1 cellular context compared by ENCODE assay signal in genomic region chr19:49593233-49594113, GRCh38.
TF ChIP-seq lines count a peak whose summit lies in the region.

No MANE protein-coding gene starts in this region.

TF ChIP-seq in K562, 482 proteins besides CTCF, POLR2A, EP300 and RAD21 (continued from another document and continues in another):
- TF ChIP-seq, protein P1, sequence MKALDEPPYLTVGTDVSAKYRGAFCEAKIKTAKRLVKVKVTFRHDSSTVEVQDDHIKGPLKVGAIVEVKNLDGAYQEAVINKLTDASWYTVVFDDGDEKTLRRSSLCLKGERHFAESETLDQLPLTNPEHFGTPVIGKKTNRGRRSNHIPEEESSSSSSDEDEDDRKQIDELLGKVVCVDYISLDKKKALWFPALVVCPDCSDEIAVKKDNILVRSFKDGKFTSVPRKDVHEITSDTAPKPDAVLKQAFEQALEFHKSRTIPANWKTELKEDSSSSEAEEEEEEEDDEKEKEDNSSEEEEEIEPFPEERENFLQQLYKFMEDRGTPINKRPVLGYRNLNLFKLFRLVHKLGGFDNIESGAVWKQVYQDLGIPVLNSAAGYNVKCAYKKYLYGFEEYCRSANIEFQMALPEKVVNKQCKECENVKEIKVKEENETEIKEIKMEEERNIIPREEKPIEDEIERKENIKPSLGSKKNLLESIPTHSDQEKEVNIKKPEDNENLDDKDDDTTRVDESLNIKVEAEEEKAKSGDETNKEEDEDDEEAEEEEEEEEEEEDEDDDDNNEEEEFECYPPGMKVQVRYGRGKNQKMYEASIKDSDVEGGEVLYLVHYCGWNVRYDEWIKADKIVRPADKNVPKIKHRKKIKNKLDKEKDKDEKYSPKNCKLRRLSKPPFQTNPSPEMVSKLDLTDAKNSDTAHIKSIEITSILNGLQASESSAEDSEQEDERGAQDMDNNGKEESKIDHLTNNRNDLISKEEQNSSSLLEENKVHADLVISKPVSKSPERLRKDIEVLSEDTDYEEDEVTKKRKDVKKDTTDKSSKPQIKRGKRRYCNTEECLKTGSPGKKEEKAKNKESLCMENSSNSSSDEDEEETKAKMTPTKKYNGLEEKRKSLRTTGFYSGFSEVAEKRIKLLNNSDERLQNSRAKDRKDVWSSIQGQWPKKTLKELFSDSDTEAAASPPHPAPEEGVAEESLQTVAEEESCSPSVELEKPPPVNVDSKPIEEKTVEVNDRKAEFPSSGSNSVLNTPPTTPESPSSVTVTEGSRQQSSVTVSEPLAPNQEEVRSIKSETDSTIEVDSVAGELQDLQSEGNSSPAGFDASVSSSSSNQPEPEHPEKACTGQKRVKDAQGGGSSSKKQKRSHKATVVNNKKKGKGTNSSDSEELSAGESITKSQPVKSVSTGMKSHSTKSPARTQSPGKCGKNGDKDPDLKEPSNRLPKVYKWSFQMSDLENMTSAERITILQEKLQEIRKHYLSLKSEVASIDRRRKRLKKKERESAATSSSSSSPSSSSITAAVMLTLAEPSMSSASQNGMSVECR (CRISPR knock-in tag; IDR thresholded peaks at IDR 0.05), result no peak
- no peak for TF ChIP-seq MYBL2 (IDR thresholded peaks at IDR 0.05; ENCODE audit: low read depth)
- no peak for TF ChIP-seq MYBL2 (CRISPR knock-in tag; IDR thresholded peaks at IDR 0.05; ENCODE audit: borderline replicate concordance)
- peak; percentile 67; the same call in 1 of the 2 replicates for TF ChIP-seq TRIM25 (IDR thresholded peaks at IDR 0.05; ENCODE audit: borderline replicate concordance)
- TF ChIP-seq, protein P2, sequence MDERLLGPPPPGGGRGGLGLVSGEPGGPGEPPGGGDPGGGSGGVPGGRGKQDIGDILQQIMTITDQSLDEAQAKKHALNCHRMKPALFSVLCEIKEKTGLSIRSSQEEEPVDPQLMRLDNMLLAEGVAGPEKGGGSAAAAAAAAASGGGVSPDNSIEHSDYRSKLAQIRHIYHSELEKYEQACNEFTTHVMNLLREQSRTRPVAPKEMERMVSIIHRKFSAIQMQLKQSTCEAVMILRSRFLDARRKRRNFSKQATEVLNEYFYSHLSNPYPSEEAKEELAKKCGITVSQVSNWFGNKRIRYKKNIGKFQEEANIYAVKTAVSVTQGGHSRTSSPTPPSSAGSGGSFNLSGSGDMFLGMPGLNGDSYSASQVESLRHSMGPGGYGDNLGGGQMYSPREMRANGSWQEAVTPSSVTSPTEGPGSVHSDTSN (CRISPR knock-in tag; IDR thresholded peaks at IDR 0.05; ENCODE audit: low read depth), result no peak
- TF ChIP-seq, protein P2 (tag; conservative IDR thresholded peaks at IDR 0.05; ENCODE audit: low read depth), result no peak
- no peak for TF ChIP-seq THAP12 (CRISPR knock-in tag; IDR thresholded peaks at IDR 0.05)
- TF ChIP-seq SAFB2 (IDR thresholded peaks at IDR 0.05; ENCODE audit: borderline replicate concordance, low read depth, low read length, severe bottlenecking), result no peak
- no peak for TF ChIP-seq SMARCC2 (IDR thresholded peaks at IDR 0.05; ENCODE audit: low read depth)
- TF ChIP-seq ZBTB8A (IDR thresholded peaks at IDR 0.05; ENCODE audit: partially characterized antibody), result no peak
- no peak for TF ChIP-seq STAT5B (CRISPR knock-in tag; IDR thresholded peaks at IDR 0.05)
- no peak for TF ChIP-seq TGIF2 (CRISPR knock-in tag; IDR thresholded peaks at IDR 0.05)
- TF ChIP-seq CBFA2T3 (IDR thresholded peaks at IDR 0.05), result no peak
- no peak for TF ChIP-seq TEAD1 (CRISPR knock-in tag; IDR thresholded peaks at IDR 0.05)
- no peak for TF ChIP-seq ELK1 (CRISPR knock-in tag; IDR thresholded peaks at IDR 0.05)
- no peak for TF ChIP-seq PHTF2 (CRISPR knock-in tag; IDR thresholded peaks at IDR 0.05)
- TF ChIP-seq TRIM28 (IDR thresholded peaks at IDR 0.05), result no peak
- no peak for TF ChIP-seq ZNF507 (tag; conservative IDR thresholded peaks at IDR 0.05)
- TF ChIP-seq, protein P3, sequence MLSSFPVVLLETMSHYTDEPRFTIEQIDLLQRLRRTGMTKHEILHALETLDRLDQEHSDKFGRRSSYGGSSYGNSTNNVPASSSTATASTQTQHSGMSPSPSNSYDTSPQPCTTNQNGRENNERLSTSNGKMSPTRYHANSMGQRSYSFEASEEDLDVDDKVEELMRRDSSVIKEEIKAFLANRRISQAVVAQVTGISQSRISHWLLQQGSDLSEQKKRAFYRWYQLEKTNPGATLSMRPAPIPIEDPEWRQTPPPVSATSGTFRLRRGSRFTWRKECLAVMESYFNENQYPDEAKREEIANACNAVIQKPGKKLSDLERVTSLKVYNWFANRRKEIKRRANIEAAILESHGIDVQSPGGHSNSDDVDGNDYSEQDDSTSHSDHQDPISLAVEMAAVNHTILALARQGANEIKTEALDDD (IDR thresholded peaks at IDR 0.05), result no peak
- TF ChIP-seq EHMT2 (IDR thresholded peaks at IDR 0.05), result no peak
- TF ChIP-seq ZNF263 (CRISPR knock-in tag; IDR thresholded peaks at IDR 0.05; ENCODE audit: borderline replicate concordance), result no peak
- TF ChIP-seq ZNF407 (IDR thresholded peaks at IDR 0.05; ENCODE audit: low read depth), result no peak; the same call in 1 of the 2 replicates
- no peak for TF ChIP-seq LEF1 (IDR thresholded peaks at IDR 0.05)
- TF ChIP-seq RAD51 (IDR thresholded peaks at IDR 0.05; ENCODE audit: borderline replicate concordance, low read depth), result 0 out of 2 replicates have a peak, but pooled peaks have one; percentile 10
- TF ChIP-seq XRCC5 (IDR thresholded peaks at IDR 0.05; ENCODE audit: low read depth, low read length), result no peak
- TF ChIP-seq, protein P4, sequence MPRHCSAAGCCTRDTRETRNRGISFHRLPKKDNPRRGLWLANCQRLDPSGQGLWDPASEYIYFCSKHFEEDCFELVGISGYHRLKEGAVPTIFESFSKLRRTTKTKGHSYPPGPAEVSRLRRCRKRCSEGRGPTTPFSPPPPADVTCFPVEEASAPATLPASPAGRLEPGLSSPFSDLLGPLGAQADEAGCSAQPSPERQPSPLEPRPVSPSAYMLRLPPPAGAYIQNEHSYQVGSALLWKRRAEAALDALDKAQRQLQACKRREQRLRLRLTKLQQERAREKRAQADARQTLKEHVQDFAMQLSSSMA (CRISPR knock-in tag; IDR thresholded peaks at IDR 0.05), result no peak
- no peak for TF ChIP-seq KLF10 (CRISPR knock-in tag; IDR thresholded peaks at IDR 0.05)
- TF ChIP-seq RBM22 (IDR thresholded peaks at IDR 0.05; ENCODE audit: low read depth, low read length, poor library complexity, severe bottlenecking), result no peak
- no peak for TF ChIP-seq GATAD2B (IDR thresholded peaks at IDR 0.05; ENCODE audit: borderline replicate concordance)
- no peak for TF ChIP-seq NR3C1 (CRISPR knock-in tag; IDR thresholded peaks at IDR 0.05)
- TF ChIP-seq ZNF696 (CRISPR knock-in tag; conservative IDR thresholded peaks at IDR 0.05), result no peak
- TF ChIP-seq, protein P5, sequence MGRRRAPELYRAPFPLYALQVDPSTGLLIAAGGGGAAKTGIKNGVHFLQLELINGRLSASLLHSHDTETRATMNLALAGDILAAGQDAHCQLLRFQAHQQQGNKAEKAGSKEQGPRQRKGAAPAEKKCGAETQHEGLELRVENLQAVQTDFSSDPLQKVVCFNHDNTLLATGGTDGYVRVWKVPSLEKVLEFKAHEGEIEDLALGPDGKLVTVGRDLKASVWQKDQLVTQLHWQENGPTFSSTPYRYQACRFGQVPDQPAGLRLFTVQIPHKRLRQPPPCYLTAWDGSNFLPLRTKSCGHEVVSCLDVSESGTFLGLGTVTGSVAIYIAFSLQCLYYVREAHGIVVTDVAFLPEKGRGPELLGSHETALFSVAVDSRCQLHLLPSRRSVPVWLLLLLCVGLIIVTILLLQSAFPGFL (CRISPR knock-in tag; IDR thresholded peaks at IDR 0.05), result no peak
- TF ChIP-seq EZH2 (IDR thresholded peaks at IDR 0.05; ENCODE audit: borderline replicate concordance, low read depth, low read length), result no peak
- TF ChIP-seq ZFPM2 (CRISPR knock-in tag; IDR thresholded peaks at IDR 0.05), result no peak
- TF ChIP-seq ZNF764 (CRISPR knock-in tag; IDR thresholded peaks at IDR 0.05; ENCODE audit: low read depth), result no peak
- no peak for TF ChIP-seq ZKSCAN8 (CRISPR knock-in tag; IDR thresholded peaks at IDR 0.05)
- TF ChIP-seq NR2F6 (CRISPR knock-in tag; IDR thresholded peaks at IDR 0.05), result no peak
